In genomic region chr17:39838057-39838456, GRCh38 we compare ENCODE assay signal across 19 cellular contexts. TPM values are rescaled to one million over a fixed set of nuclear protein-coding genes. Genes with fewer than 3 reads are reported as not detected.
"Had no signal": no experiment of that assay in that cellular context is flagged by ENCODE, and none has a peak within 500 bp of the region (broad histone marks: within the 10 kb centered on the region; RNA-seq: fewer than 3 reads in every experiment).

No MANE protein-coding gene starts in this region.

- H3K4me3 ChIP-seq: breast epithelium had no signal

- H3K27ac Mint-ChIP-seq: activated CD4-positive, alpha-beta memory T cell treated with anti-CD3 and anti-CD28 coated beads for 36 hours; activated CD4-positive, alpha-beta T cell treated with anti-CD3 and anti-CD28 coated beads, Interleukin-2, amount 10 ng/mL, durations not matched to agents 7 days and 5 days; activated naive CD4-positive, alpha-beta T cell treated with anti-CD3 and anti-CD28 coated beads for 36 hours; activated T-helper 1 cell treated with anti-CD3 and anti-CD28 coated beads, Interleukin-12 subunit alpha, Interleukin-12 subunit beta, Interleukin-2, Interleukin-4 antibody, amounts not matched to agents 30 ng/mL and 10 ng/mL and 1 ng/mL, durations not matched to agents 14 hours and 24 hours and 36 hours; T-helper 1 cell treated with Interleukin-12 subunit alpha and Interleukin-12 subunit beta and Interleukin-4 antibody, amounts not matched to agents 30 μg/mL and 1 μg/mL, for 36 hours had no signal

- H3K4me3 Mint-ChIP-seq: activated CD4-positive, alpha-beta memory T cell treated with anti-CD3 and anti-CD28 coated beads for 36 hours; activated CD4-positive, alpha-beta T cell treated with anti-CD3 and anti-CD28 coated beads, Interleukin-2, amount 10 ng/mL, durations not matched to agents 7 days and 5 days; activated naive CD4-positive, alpha-beta T cell treated with anti-CD3 and anti-CD28 coated beads for 36 hours; activated T-helper 1 cell treated with anti-CD3 and anti-CD28 coated beads, Interleukin-12 subunit alpha, Interleukin-12 subunit beta, Interleukin-2, Interleukin-4 antibody, amounts not matched to agents 30 ng/mL and 10 ng/mL and 1 ng/mL, durations not matched to agents 14 hours and 24 hours and 36 hours; T-helper 1 cell treated with Interleukin-12 subunit alpha and Interleukin-12 subunit beta and Interleukin-4 antibody, amounts not matched to agents 30 μg/mL and 1 μg/mL, for 36 hours had no signal

- H3K4me1 ChIP-seq: breast epithelium had no signal

- DNase-seq: activated CD4-positive, alpha-beta memory T cell treated with anti-CD3 and anti-CD28 coated beads for 36 hours; activated CD4-positive, alpha-beta T cell treated with anti-CD3 and anti-CD28 coated beads, Interleukin-2, amount 10 ng/mL, durations not matched to agents 7 days and 5 days; activated CD4-positive, CD25-positive, alpha-beta regulatory T cell; activated CD8-positive, alpha-beta memory T cell treated with anti-CD3 and anti-CD28 coated beads for 24 hours; activated effector memory CD4-positive, alpha-beta T cell treated with Interleukin-2 at 50 U/mL for 16 hours; activated naive CD4-positive, alpha-beta T cell treated with anti-CD3 and anti-CD28 coated beads for 36 hours; aorta; caudate nucleus; Kasumi-1; NCI-H1105 treated with DMSO at 0.1 percent for 48 hours; NCI-H146; NCI-H187 treated with DMSO at 0.1 percent for 48 hours; NCI-H2081 treated with DMSO at 0.1 percent for 48 hours; NCI-H446; NCI-H524; SHP77 treated with DMSO at 0.1 percent for 48 hours had no signal

- H3K27me3 Mint-ChIP-seq: activated CD4-positive, alpha-beta memory T cell treated with anti-CD3 and anti-CD28 coated beads for 36 hours; activated CD4-positive, alpha-beta T cell treated with anti-CD3 and anti-CD28 coated beads, Interleukin-2, amount 10 ng/mL, durations not matched to agents 7 days and 5 days had no signal

- H3K27me3 ChIP-seq: breast epithelium had no signal

- H3K36me3 ChIP-seq: breast epithelium had no signal

- H3K27ac ChIP-seq: breast epithelium had no signal

RNA-seq across cellular contexts. Expression of gene ZPBP2, which starts 29.9 kb away (rescaled TPM):
- polyA plus RNA-seq: aorta had no signal
